ENCODE assay signal across 5 cellular contexts in the genomic region with DNA sequence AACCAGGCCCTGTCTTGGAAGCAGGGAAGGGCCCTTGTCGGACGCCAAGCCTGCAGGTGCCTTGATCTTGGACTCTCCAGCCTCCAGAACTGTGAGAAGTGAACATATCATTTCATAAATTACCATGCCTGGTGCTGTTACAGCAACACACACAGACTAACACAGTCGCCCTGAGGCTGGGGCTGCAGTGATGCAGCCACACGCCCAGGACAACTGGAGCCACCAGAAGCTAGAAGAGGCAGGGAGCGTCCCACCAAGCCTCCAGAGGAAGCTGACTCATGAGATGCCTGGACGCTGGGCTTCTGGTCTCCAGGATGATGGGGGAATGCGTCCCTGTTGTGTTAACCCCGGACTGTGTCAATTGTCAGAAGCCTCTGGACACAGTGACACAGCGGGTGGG. TPM values are rescaled to one million over a fixed set of nuclear protein-coding genes. Genes with fewer than 3 reads are reported as not detected.
"Had no signal": no experiment of that assay in that cellular context is flagged by ENCODE, and none has a peak within 500 bp of the region (broad histone marks: within the 10 kb centered on the region; RNA-seq: fewer than 3 reads in every experiment).

No MANE protein-coding gene starts in this region.

RNA-seq across cellular contexts. Expression of a gene that starts 5.6 kb away (rescaled TPM):
- total RNA-seq: LHCN-M2, MCF 10A, RPMI7951, SJSA1 had no signal
- polyA plus RNA-seq: SK-N-SH had no signal
